8 cellular contexts compared by ENCODE assay signal in genomic region chr22:41862160-41862529, GRCh38. TPM values are rescaled to one million over a fixed set of nuclear protein-coding genes. Genes with fewer than 3 reads are reported as not detected.
A peak's percentile ranks its signal among the peaks of the same experiment; 100 is the strongest.
DNase-seq lines count a peak whose midpoint lies in the region; ATAC-seq and TF ChIP-seq lines count a peak whose summit lies in the region.

No MANE protein-coding gene starts in this region.

- peaks cover 7% of the 10 kb centered on the region for H3K4me1 ChIP-seq in fibroblast of lung (ENCODE audit: control insufficient read depth, extremely low read depth, insufficient read depth, low read length)

- TF ChIP-seq CTCF in fibroblast of lung (conservative IDR thresholded peaks at IDR 0.05 in 1 of 2, IDR thresholded peaks at IDR 0.05 in 1 of 2; ENCODE audit: low read depth in 1 of 2, low read length in 2 of 2) = no peak

- H3K9ac ChIP-seq in fibroblast of lung (ENCODE audit: insufficient read depth, low read length) = no peak overlapping the region

- no peaks in the 10 kb centered on the region for H3K27me3 ChIP-seq in fibroblast of lung (ENCODE audit: control insufficient read depth, insufficient read depth, low read length)

- DNase-seq in fibroblast of lung (ENCODE audit: low read depth in 2 of 2) (peak; percentile 18 to 37), RPMI8226 (no peak), left lobe of liver (ENCODE audit: low spot score) (no peak)
- DNase-seq in stimulated activated CD4-positive, alpha-beta T cell treated with anti-CD3 and anti-CD28 coated beads, Interleukin-1b, Interleukin-23, amount 100 ng/mL, for 48 hours = peak; percentile 57

- H3K9me3 ChIP-seq in fibroblast of lung (ENCODE audit: control insufficient read depth, insufficient read depth, low read depth, low read length) = no peaks in the 10 kb centered on the region

- peaks cover 2% of the 10 kb centered on the region for H3K36me3 ChIP-seq in fibroblast of lung (ENCODE audit: control insufficient read depth, insufficient read depth, low read length)

- H3K4me2 ChIP-seq in fibroblast of lung (ENCODE audit: extremely low read depth, insufficient read depth, low read length) = no peak overlapping the region

- no peak overlapping the region for H3K4me3 ChIP-seq in fibroblast of lung (replicated peaks in 1 of 4; ENCODE audit: control extremely low read depth in 1 of 4, insufficient read depth in 1 of 4, low read depth in 3 of 4, low read length in 4 of 4)

- ATAC-seq in GM19043 (IDR thresholded peaks at IDR 0.05; ENCODE audit: low read depth, unreplicated experiment) (peak; percentile 44), HG03060 (IDR thresholded peaks at IDR 0.05; ENCODE audit: low read depth, unreplicated experiment) (peak; percentile 33), GM19328 (IDR thresholded peaks at IDR 0.05; ENCODE audit: unreplicated experiment) (no peak), left lobe of liver (no peak)
- ATAC-seq in activated CD4-positive, CD25-positive, alpha-beta regulatory T cell treated with anti-CD3 and anti-CD28 coated beads, Interleukin-2, amount 50 U/mL, for 24 hours = peak; percentile 51 to 57

- H2AFZ ChIP-seq in fibroblast of lung (ENCODE audit: low read length) = no peak overlapping the region

- H3K27ac ChIP-seq in fibroblast of lung (ENCODE audit: insufficient read depth, low read length) = no peak overlapping the region

- peaks cover 5% of the 10 kb centered on the region for H4K20me1 ChIP-seq in fibroblast of lung (ENCODE audit: control insufficient read depth, extremely low read depth, insufficient read depth, low read length)

- H3K79me2 ChIP-seq in fibroblast of lung (ENCODE audit: control insufficient read depth, insufficient read depth, low read length) = peaks cover 32% of the 10 kb centered on the region

RNA-seq across cellular contexts. Expression of gene SREBF2, which starts 29.2 kb away (rescaled TPM):
- total RNA-seq in fibroblast of lung (60.9 and 103 TPM in 2 replicates), left lobe of liver (30.4 TPM)
- 45.5 and 51.7 TPM in 2 replicates for polyA plus RNA-seq in fibroblast of lung
- polyA plus RNA-seq in fibroblast of lung (2012) = 75.7 and 89.5 TPM in 2 replicates
- polyA minus RNA-seq in fibroblast of lung (ENCODE audit: low replicate concordance) = 220 and 377 TPM in 2 replicates

RNA-seq across cellular contexts. Expression of gene SHISA8, which starts 52.7 kb away (rescaled TPM):
- not detected in 2 replicates for total RNA-seq in fibroblast of lung
- not detected in 2 replicates for polyA plus RNA-seq in fibroblast of lung
- not detected in 2 replicates for polyA plus RNA-seq in fibroblast of lung (2012)
- not detected in 2 replicates for polyA minus RNA-seq in fibroblast of lung (ENCODE audit: low replicate concordance)
- total RNA-seq in left lobe of liver = not detected

Comparison
In these comparisons a context has a peak if more than half of its experiments do, and no peak if none do; other contexts are left out.
1. ATAC-seq: peak in GM19043 (single experiment), HG03060 (single experiment) and activated CD4-positive, CD25-positive, alpha-beta regulatory T cell treated with anti-CD3 and anti-CD28 coated beads, Interleukin-2, amount 50 U/mL, for 24 hours (2 of 2); none in GM19328 (single experiment) and left lobe of liver (single experiment).
2. DNase-seq: peak in fibroblast of lung (2 of 2) and stimulated activated CD4-positive, alpha-beta T cell treated with anti-CD3 and anti-CD28 coated beads, Interleukin-1b, Interleukin-23, amount 100 ng/mL, for 48 hours (single experiment); none in RPMI8226 (single experiment) and left lobe of liver (single experiment).